ENCODE assay signal across 8 cellular contexts in genomic region chr2:189210250-189211075, GRCh38. TPM values are rescaled to one million over a fixed set of nuclear protein-coding genes. Genes with fewer than 3 reads are reported as not detected.
DNase-seq lines count a peak whose midpoint lies in the region; ATAC-seq, FAIRE-seq and TF ChIP-seq lines count a peak whose summit lies in the region.

No MANE protein-coding gene starts in this region.

- H2AFZ ChIP-seq in PC-9, result 0 out of 2 replicates have a peak overlapping the region, but pooled peaks have one; percentile 44

- no peaks in the 10 kb centered on the region for H3K9me3 ChIP-seq in PC-9 (ENCODE audit: insufficient read depth, low read depth)
- H3K9me3 ChIP-seq in esophagus squamous epithelium, result no peaks in the 10 kb centered on the region
- H3K9me3 ChIP-seq in pancreas, result no peaks in the 10 kb centered on the region

- no peaks in the 10 kb centered on the region for H3F3A ChIP-seq in PC-9 (ENCODE audit: insufficient read depth, low read depth)

- POLR2A ChIA-PET in PC-9 (lab: Charles Lee; ENCODE audit: unreplicated experiment), result interaction anchor here (0.6 to 0.7 kb wide), 2 partner anchors 620 to 686 kb away, joined by 4 to 5 read pairs; no protein-coding TSS in a partner anchor

- FAIRE-seq in pancreas (lab: Jason Lieb, UNC), result peak; percentile 96

- peak overlapping the region; percentile 9; the same call in 1 of the 2 replicates for H3K27ac ChIP-seq in PC-9
- peak overlapping the region; percentile 10 to 85 (median 78) for H3K27ac ChIP-seq in esophagus squamous epithelium
- H3K27ac ChIP-seq in pancreas, result peak overlapping the region in 2 of 4 donors; percentile 26 to 37

- H3K4me3 ChIP-seq in PC-9 (no peak overlapping the region), esophagus squamous epithelium (peak overlapping the region in 3 of 4 donors; percentile 3 to 50 (median 12)), pancreas (no peak overlapping the region)

- H3K79me2 ChIP-seq in PC-9 (ENCODE audit: low read depth), result no peaks in the 10 kb centered on the region

- no TSS peak for BruUV-seq in PC-9 (replicated peaks; lab: Mats Ljungman, UMichigan)

- no peaks in the 10 kb centered on the region for H3K9me2 ChIP-seq in PC-9 (ENCODE audit: insufficient read depth)

- H3K4me1 ChIP-seq in PC-9 (replicated peaks; ENCODE audit: insufficient read depth), result peaks cover 10% of the 10 kb centered on the region; the same call in 1 of the 2 replicates
- H3K4me1 ChIP-seq in esophagus squamous epithelium, result peaks cover 0 to 16% (median 4%) of the 10 kb centered on the region in 3 donors
- H3K4me1 ChIP-seq in pancreas, result no peaks in the 10 kb centered on the region

- H4K20me1 ChIP-seq in PC-9 (ENCODE audit: insufficient read depth), result no peaks in the 10 kb centered on the region

- no peaks in the 10 kb centered on the region for H3K27me3 ChIP-seq in PC-9 (ENCODE audit: insufficient read depth, low read depth)
- no peaks in the 10 kb centered on the region for H3K27me3 ChIP-seq in esophagus squamous epithelium
- no peaks in the 10 kb centered on the region for H3K27me3 ChIP-seq in pancreas

- H3K4me2 ChIP-seq in PC-9, result peak overlapping the region; percentile 7; the same call in 1 of the 2 replicates

- no peak for TF ChIP-seq POLR2A in esophagus squamous epithelium (IDR thresholded peaks at IDR 0.05)

- peak in 3 of 4 donors; percentile 39 to 67 (median 47) for ATAC-seq in pancreas
- ATAC-seq in HG02763 (IDR thresholded peaks at IDR 0.05; ENCODE audit: unreplicated experiment), result no peak
- ATAC-seq in GM18861 (IDR thresholded peaks at IDR 0.05; ENCODE audit: unreplicated experiment), result no peak
- ATAC-seq in GM18519 (IDR thresholded peaks at IDR 0.05; ENCODE audit: low FRiP score, unreplicated experiment), result no peak

- H3K36me3 ChIP-seq in PC-9 (ENCODE audit: low read depth) (no peaks in the 10 kb centered on the region), esophagus squamous epithelium (no peaks in the 10 kb centered on the region), pancreas (no peaks in the 10 kb centered on the region)

- DNase-seq in ELR (ENCODE audit: low read depth), result peak; percentile 98
- peak; percentile 23 to 37 for DNase-seq in PC-9
- no peak for DNase-seq in esophagus squamous epithelium (lab: John Stamatoyannopoulos, UW)
- DNase-seq in pancreas, result no peak
- DNase-seq in 8988T, result no peak

- TF ChIP-seq CTCF in PC-9 (conservative IDR thresholded peaks at IDR 0.05) (no peak), esophagus squamous epithelium (IDR thresholded peaks at IDR 0.05) (no peak), pancreas (IDR thresholded peaks at IDR 0.05) (no peak)

- intact Hi-C loops in PC-9 (cut with micrococcal nuclease; ENCODE audit: unreplicated experiment) (no loop called here), esophagus squamous epithelium (cut with DNase I) (no loop called here), pancreas (cut with DNase I) (no loop called here)

- CTCF ChIA-PET in PC-9 (lab: Charles Lee), result no interaction called here

- WGBS in esophagus squamous epithelium, 2 donors, result 10 to 15% methylated on average over 7 of the region's 7 CpGs
- WGBS in pancreas, 2 donors, result 37 to 41% methylated on average over 7 of the region's 7 CpGs

RNA-seq across cellular contexts. Expression of gene COL5A2, which starts 30.9 kb away (rescaled TPM):
- total RNA-seq in PC-9 (2021), result 0.35 and 0.55 TPM in 2 replicates
- total RNA-seq in esophagus squamous epithelium, result 10 to 100 TPM in 3 of 4 donors, 1 to 10 TPM in 1; 5.6 to 34.3 (median 13.4) TPM
- total RNA-seq in pancreas, result 10 to 100 TPM in 2 of 6 donors, 1 to 10 TPM in 4; 1.9 to 43.3 (median 6.1) TPM
- polyA plus RNA-seq in pancreas, result 1 to 10 TPM; 2.2 to 3.4 TPM

Comparison
In these comparisons a context has a peak if more than half of its experiments do, and no peak if none do; other contexts are left out.
1. DNase-seq: peak in ELR (single experiment) and PC-9 (2 of 2); none in esophagus squamous epithelium (single experiment), pancreas (0 of 6) and 8988T (single experiment).
2. H3K4me3 ChIP-seq: peak in esophagus squamous epithelium (3 of 4); none in PC-9 (single experiment) and pancreas (0 of 4).
3. ATAC-seq: peak in pancreas (3 of 4); none in HG02763 (single experiment), GM18861 (single experiment) and GM18519 (single experiment).